Comparison of ENCODE assay signal across 8 cellular contexts in genomic region chr12:131092911-131093901, GRCh38.
DNase-seq lines count a peak whose midpoint lies in the region; ATAC-seq and TF ChIP-seq lines count a peak whose summit lies in the region.

No MANE protein-coding gene starts in this region.

- no peaks in the 10 kb centered on the region for H3K9me3 Mint-ChIP-seq in natural killer cell

- H3K4me3 Mint-ChIP-seq in natural killer cell: no peak overlapping the region

- peak; percentile 58 for ATAC-seq in GM19023 (IDR thresholded peaks at IDR 0.05; ENCODE audit: unreplicated experiment)
- ATAC-seq in HG03064 (IDR thresholded peaks at IDR 0.05; ENCODE audit: low read depth, unreplicated experiment): peak; percentile 71
- peak in 2 of 3 donors; percentile 21 to 43 for ATAC-seq in natural killer cell
- no peak for ATAC-seq in GM19324 (IDR thresholded peaks at IDR 0.05; ENCODE audit: low FRiP score, unreplicated experiment)

- H3K27me3 ChIP-seq in BLaER1: peaks cover 3% of the 10 kb centered on the region; the same call in 1 of the 2 replicates

- peaks cover 98% of the 10 kb centered on the region for H3K4me1 ChIP-seq in BLaER1

- H3K36me3 Mint-ChIP-seq in natural killer cell: no peaks in the 10 kb centered on the region

- 0 out of 2 replicates have a peak, but pooled peaks cover 6% of the 10 kb centered on the region for H4K20me1 ChIP-seq in BLaER1

- DNase-seq in SW480 (ENCODE audit: low spot score) (peak; percentile 65), natural killer cell (no peak), cerebellar nuclear complex (lab: John Stamatoyannopoulos, UW) (no peak), EL (no peak)

- H3K4me3 ChIP-seq in BLaER1: peak overlapping the region; percentile 36

- no peaks in the 10 kb centered on the region for H3K9me3 ChIP-seq in BLaER1

- peak overlapping the region; percentile 36; the same call in 1 of the 2 replicates for H3K9ac ChIP-seq in BLaER1

- peaks cover 0 to 4% of the 10 kb centered on the region in 2 donors for H3K27me3 Mint-ChIP-seq in natural killer cell (ENCODE audit: low read depth in 2 of 2)

- H3K4me2 ChIP-seq in BLaER1: peak overlapping the region; percentile 89

- intact Hi-C loops in natural killer cell (cut with micrococcal nuclease): no loop called here

- peaks cover 4 to 6% of the 10 kb centered on the region in 2 donors for H3K4me1 Mint-ChIP-seq in natural killer cell

- H3K36me3 ChIP-seq in BLaER1: no peaks in the 10 kb centered on the region

- no peak for TF ChIP-seq CTCF in natural killer cell (IDR thresholded peaks at IDR 0.05)

- H3K27ac Mint-ChIP-seq in natural killer cell: no peak overlapping the region

- peak overlapping the region; percentile 57 for H3K27ac ChIP-seq in BLaER1
